Comparison of ENCODE assay signal across 30 cellular contexts in the genomic region with DNA sequence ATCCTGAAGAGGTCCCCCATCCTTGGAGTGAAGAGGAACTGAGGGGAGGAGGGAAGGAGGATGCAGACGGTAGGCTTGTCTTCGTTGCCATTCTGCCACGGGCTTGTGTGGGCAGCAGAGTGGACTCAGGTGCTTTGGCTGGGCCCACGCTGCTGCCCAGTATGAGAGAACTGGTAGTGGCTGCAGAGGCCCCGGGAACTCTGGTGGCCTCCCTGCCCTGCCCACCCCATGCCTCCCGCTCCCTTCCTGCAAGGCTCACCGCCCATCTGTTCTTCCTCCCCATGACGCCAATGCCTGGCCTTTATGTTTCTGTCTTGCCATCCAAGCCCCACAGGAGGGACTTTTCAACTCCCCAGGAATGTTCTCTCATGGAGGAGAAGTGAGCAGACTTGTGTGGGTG.
"Had no signal": no experiment of that assay in that cellular context is flagged by ENCODE, and none has a peak within 500 bp of the region (broad histone marks: within the 10 kb centered on the region; RNA-seq: fewer than 3 reads in every experiment).

No MANE protein-coding gene starts in this region.

- H3K9me3 Mint-ChIP-seq: activated B cell treated with CpG ODN at 0.5 μM for 24 hours; activated CD4-positive, alpha-beta memory T cell treated with anti-CD3 and anti-CD28 coated beads, Interleukin-2, amount 10 ng/mL, durations not matched to agents 7 days and 5 days; activated naive CD4-positive, alpha-beta T cell treated with anti-CD3 and anti-CD28 coated beads, Interleukin-2, amount 50 U/mL, for 24 hours; activated naive CD8-positive, alpha-beta T cell treated with anti-CD3 and anti-CD28 coated beads, Interleukin-2, amount 10 ng/mL, durations not matched to agents 7 days and 5 days; activated T-cell treated with anti-CD3 and anti-CD28 coated beads, Interleukin-2, amount 50 U/mL, for 24 hours; activated T-helper 2 cell treated with anti-CD3 and anti-CD28 coated beads, Interferon-gamma antibody, Interleukin-2, Interleukin-4, amounts not matched to agents 10 μg/mL and 5 μg/mL and 100 μg/mL, durations not matched to agents 14 hours and 24 hours and 36 hours had no signal

- H3K9me3 ChIP-seq: body of pancreas, breast epithelium, Peyer's patch had no signal

- H3K4me3 ChIP-seq: body of pancreas, breast epithelium, K562, Peyer's patch had no signal

- H3K4me3 Mint-ChIP-seq: activated B cell treated with CpG ODN at 0.5 μM for 24 hours; activated CD4-positive, alpha-beta memory T cell treated with anti-CD3 and anti-CD28 coated beads, Interleukin-2, amount 10 ng/mL, durations not matched to agents 7 days and 5 days; activated naive CD4-positive, alpha-beta T cell treated with anti-CD3 and anti-CD28 coated beads, Interleukin-2, amount 50 U/mL, for 24 hours; activated naive CD8-positive, alpha-beta T cell treated with anti-CD3 and anti-CD28 coated beads, Interleukin-2, amount 10 ng/mL, durations not matched to agents 7 days and 5 days; activated T-cell treated with anti-CD3 and anti-CD28 coated beads, Interleukin-2, amount 50 U/mL, for 24 hours; T-cell; T-helper 17 cell had no signal

- H3K27ac Mint-ChIP-seq: activated B cell treated with CpG ODN at 0.5 μM for 24 hours; activated CD4-positive, alpha-beta memory T cell treated with anti-CD3 and anti-CD28 coated beads, Interleukin-2, amount 10 ng/mL, durations not matched to agents 7 days and 5 days; activated naive CD4-positive, alpha-beta T cell treated with anti-CD3 and anti-CD28 coated beads, Interleukin-2, amount 50 U/mL, for 24 hours; activated naive CD8-positive, alpha-beta T cell treated with anti-CD3 and anti-CD28 coated beads, Interleukin-2, amount 10 ng/mL, durations not matched to agents 7 days and 5 days; activated T-cell treated with anti-CD3 and anti-CD28 coated beads, Interleukin-2, amount 50 U/mL, for 24 hours; activated T-helper 2 cell treated with anti-CD3 and anti-CD28 coated beads, Interferon-gamma antibody, Interleukin-2, Interleukin-4, amounts not matched to agents 10 μg/mL and 5 μg/mL and 100 μg/mL, durations not matched to agents 14 hours and 24 hours and 36 hours; T-cell; T-helper 17 cell had no signal

- H3K4me1 Mint-ChIP-seq: activated B cell treated with CpG ODN at 0.5 μM for 24 hours; activated CD4-positive, alpha-beta memory T cell treated with anti-CD3 and anti-CD28 coated beads, Interleukin-2, amount 10 ng/mL, durations not matched to agents 7 days and 5 days; activated naive CD4-positive, alpha-beta T cell treated with anti-CD3 and anti-CD28 coated beads, Interleukin-2, amount 50 U/mL, for 24 hours; activated naive CD8-positive, alpha-beta T cell treated with anti-CD3 and anti-CD28 coated beads, Interleukin-2, amount 10 ng/mL, durations not matched to agents 7 days and 5 days; T-cell had no signal

- H3K27me3 ChIP-seq: body of pancreas, breast epithelium, Peyer's patch had no signal

- H3K36me3 ChIP-seq: breast epithelium, Peyer's patch had no signal

- H3K27me3 Mint-ChIP-seq: activated B cell treated with CpG ODN at 0.5 μM for 24 hours; activated naive CD8-positive, alpha-beta T cell treated with anti-CD3 and anti-CD28 coated beads, Interleukin-2, amount 10 ng/mL, durations not matched to agents 7 days and 5 days had no signal

- H3K36me3 Mint-ChIP-seq: activated naive CD4-positive, alpha-beta T cell treated with anti-CD3 and anti-CD28 coated beads, Interleukin-2, amount 50 U/mL, for 24 hours; activated naive CD8-positive, alpha-beta T cell treated with anti-CD3 and anti-CD28 coated beads, Interleukin-2, amount 10 ng/mL, durations not matched to agents 7 days and 5 days; T-cell had no signal

- H3K27ac ChIP-seq: body of pancreas, breast epithelium, Peyer's patch, VCaP had no signal

- DNase-seq: activated B cell treated with CpG ODN at 0.5 μM for 24 hours; activated CD4-positive, alpha-beta memory T cell treated with anti-CD3 and anti-CD28 coated beads, Interleukin-2, amount 10 ng/mL, durations not matched to agents 7 days and 5 days; activated CD4-positive, alpha-beta T cell treated with anti-CD3 and anti-CD28 coated beads for 4 hours; activated CD4-positive, alpha-beta T cell treated with anti-CD3 and anti-CD28 coated beads, Interleukin-2, amount 50 U/mL, for 1 hour; activated CD4-positive, CD25-positive, alpha-beta regulatory T cell treated with anti-CD3 and anti-CD28 coated beads, Interleukin-2, amount 50 U/mL, for 72 hours; activated gamma-delta T cell; activated naive CD4-positive, alpha-beta T cell treated with Interleukin-2 at 50 U/mL for 16 hours; activated naive CD8-positive, alpha-beta T cell treated with anti-CD3 and anti-CD28 coated beads, Interleukin-2, amount 10 ng/mL, durations not matched to agents 7 days and 5 days; activated T-cell treated with anti-CD3 and anti-CD28 coated beads, Interleukin-2, amount 50 U/mL, for 24 hours; body of pancreas; NCI-H1105; NCI-H1417 treated with DMSO at 0.1 percent for 48 hours; NCI-H187 treated with DMSO at 0.1 percent for 48 hours; NCI-H2081; NCI-H2171 treated with DMSO at 0.1 percent for 48 hours; NCI-H2227 treated with DMSO at 0.1 percent for 48 hours; NCI-H446; PC-3; Peyer's patch; RPMI8226; SIG-M5; T-cell; T-helper 17 cell; T-helper 9 cell had no signal

- H3K4me1 ChIP-seq: body of pancreas, breast epithelium, Peyer's patch had no signal

- ATAC-seq: body of pancreas, K562, PC-3, SK-N-SH treated with all-trans-retinoic acid at 6 μM for 48 hours, T-cell, T-helper 17 cell had no signal
